17 cellular contexts compared by ENCODE assay signal in the genomic region with DNA sequence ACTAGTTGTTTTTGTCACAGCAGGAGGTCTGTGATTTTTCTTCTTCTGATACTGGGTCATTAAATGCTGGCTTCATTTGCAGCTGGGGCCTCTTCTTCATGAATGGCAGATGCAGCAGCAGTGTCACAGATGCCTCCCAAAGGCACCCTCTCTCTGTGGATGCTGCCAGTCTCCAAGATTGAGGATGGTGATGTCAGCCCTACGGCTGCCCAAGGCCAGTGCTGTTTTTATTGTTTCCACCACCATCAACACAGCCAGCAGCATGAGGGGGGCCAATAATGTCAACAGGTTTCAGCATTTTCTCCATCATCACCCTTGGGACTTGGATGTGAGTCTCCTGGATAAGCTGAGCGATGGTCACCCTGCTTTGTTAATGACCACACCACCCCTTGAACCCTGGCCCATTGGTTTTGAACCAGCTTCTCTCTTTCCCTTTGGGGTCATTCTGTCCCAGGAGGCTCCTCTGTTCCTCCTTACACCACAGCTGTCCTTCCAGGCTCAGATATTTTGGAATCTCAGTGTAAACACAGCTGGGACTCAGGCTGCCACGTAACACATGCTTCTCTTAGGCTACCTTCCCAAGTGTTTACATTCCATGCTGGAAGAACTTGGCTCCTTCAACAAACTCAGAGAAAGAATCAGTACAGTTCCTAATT.
DNase-seq lines count a peak whose midpoint lies in the region; ATAC-seq and TF ChIP-seq lines count a peak whose summit lies in the region.
"Had no signal": no experiment of that assay in that cellular context is flagged by ENCODE, and none has a peak within 500 bp of the region (broad histone marks: within the 10 kb centered on the region; RNA-seq: fewer than 3 reads in every experiment).

No MANE protein-coding gene starts in this region.

- H3K27ac ChIP-seq in AG04450 (ENCODE audit: low read depth, low read length) (peak overlapping the region; percentile 63), muscle layer of colon (ENCODE audit: low read depth, low read length) (peak overlapping the region; percentile 10)
- H3K27ac ChIP-seq: ascending aorta had no signal

- POLR2A ChIA-PET in AG04450 (lab: Yijun Ruan, JAX): interaction anchor here (0.8 kb wide), 1 partner anchor 234 kb away, joined by 3 read pairs; no protein-coding TSS in a partner anchor

- peaks cover 2% of the 10 kb centered on the region for H3K27me3 ChIP-seq in AG04450 (ENCODE audit: control insufficient read depth, insufficient read depth, low read length)
- no peaks in the 10 kb centered on the region for H3K27me3 ChIP-seq in muscle layer of colon (ENCODE audit: control insufficient read depth in 1 of 2, insufficient read depth in 2 of 2, low read length in 2 of 2)
- H3K27me3 ChIP-seq: ascending aorta, uterus had no signal

- no peak overlapping the region for H3K9ac ChIP-seq in muscle layer of colon (ENCODE audit: low read length)

- DNase-seq in AG04450 (ENCODE audit: low read depth, low spot score) (peak; percentile 75), RPMI7951 (ENCODE audit: low read depth) (peak; percentile 43), fibroblast of mammary gland (ENCODE audit: low read depth) (peak; percentile 18), DMS114 treated with DMSO at 0.1 percent for 48 hours (lab: John Stamatoyannopoulos, UW; ENCODE audit: unreplicated experiment) (no peak), GM10266 (ENCODE audit: extremely low spot score) (no peak), NCI-H2227 treated with DMSO at 0.1 percent for 48 hours (lab: John Stamatoyannopoulos, UW) (no peak)
- DNase-seq: activated CD4-positive, CD25-positive, alpha-beta regulatory T cell; activated effector memory CD4-positive, alpha-beta T cell treated with anti-CD3 and anti-CD28 coated beads, Interleukin-2, amount 50 U/mL, for 16 hours; CD4-positive, alpha-beta T cell; NCI-H1417 treated with DMSO at 0.1 percent for 48 hours; stimulated activated naive CD4-positive, alpha-beta T cell treated with Interleukin-2 at 50 U/mL for 16 hours; T-helper 17 cell; uterus had no signal

- TF ChIP-seq CTCF in AG04450 (IDR thresholded peaks at IDR 0.05; ENCODE audit: low read depth, low read length) (no peak), fibroblast of mammary gland (conservative IDR thresholded peaks at IDR 0.05; ENCODE audit: control insufficient read depth, insufficient read depth, low read depth, low read length) (no peak), GM10266 (IDR thresholded peaks at IDR 0.05; ENCODE audit: control insufficient read depth, insufficient read depth, low read depth, missing control alignments) (no peak)

- peaks cover 12% of the 10 kb centered on the region for H3K4me1 ChIP-seq in muscle layer of colon (ENCODE audit: insufficient read depth, low read length)
- H3K4me1 ChIP-seq: ascending aorta, uterus had no signal

- no peak for ATAC-seq in GM21447 (IDR thresholded peaks at IDR 0.05; ENCODE audit: unreplicated experiment)
- ATAC-seq: left lobe of liver, T-helper 17 cell had no signal

- H3K36me3 ChIP-seq in muscle layer of colon (ENCODE audit: insufficient read depth, low read length): no peaks in the 10 kb centered on the region
- H3K36me3 ChIP-seq: ascending aorta, uterus had no signal

- H3K4me3 ChIP-seq in AG04450 (ENCODE audit: low read depth, low read length) (no peak overlapping the region), fibroblast of mammary gland (ENCODE audit: control insufficient read depth, low read depth, low read length) (no peak overlapping the region), muscle layer of colon (ENCODE audit: low read depth in 1 of 2, low read length in 2 of 2) (no peak overlapping the region)
- H3K4me3 ChIP-seq: ascending aorta, uterus had no signal

- CTCF ChIA-PET in AG04450 (lab: Charles Lee): interaction anchor here (0.8 to 4.8 kb wide), 15 partner anchors 9 to 1043 kb away, joined by 3 to 45 read pairs (median 4); no protein-coding TSS in a partner anchor

- H3K9me3 ChIP-seq in AG04450 (ENCODE audit: control insufficient read depth, insufficient read depth, low read length): no peaks in the 10 kb centered on the region
- H3K9me3 ChIP-seq in muscle layer of colon (ENCODE audit: low read length): no peaks in the 10 kb centered on the region
- H3K9me3 ChIP-seq: ascending aorta, uterus had no signal

Comparison
In these comparisons a context has a peak if more than half of its experiments do, and no peak if none do; other contexts are left out.
1. DNase-seq: peak in AG04450 (single experiment), RPMI7951 (single experiment) and fibroblast of mammary gland (single experiment); none in DMS114 treated with DMSO at 0.1 percent for 48 hours (single experiment), GM10266 (single experiment) and NCI-H2227 treated with DMSO at 0.1 percent for 48 hours (single experiment).